ENCODE assay signal across 23 cellular contexts in genomic region chr18:39935598-39935997, GRCh38.
"Had no signal": no experiment of that assay in that cellular context is flagged by ENCODE, and none has a peak within 500 bp of the region (broad histone marks: within the 10 kb centered on the region; RNA-seq: fewer than 3 reads in every experiment).

No MANE protein-coding gene starts in this region.

- H3K36me3 ChIP-seq: colonic mucosa, esophagus squamous epithelium, heart right ventricle, left lung, lower lobe of right lung had no signal

- FAIRE-seq: islet of Langerhans had no signal

- H3K4me1 ChIP-seq: colonic mucosa, esophagus squamous epithelium, heart right ventricle, left lung, lower lobe of right lung had no signal

- H3K27ac ChIP-seq: colonic mucosa, dorsolateral prefrontal cortex, epithelial cell of prostate, esophagus squamous epithelium, heart right ventricle, left lung, lower lobe of right lung had no signal

- H3K9me3 ChIP-seq: colonic mucosa, esophagus squamous epithelium, lower lobe of right lung, mucosa of descending colon had no signal

- H3K27me3 ChIP-seq: colonic mucosa, dorsolateral prefrontal cortex, esophagus squamous epithelium, heart right ventricle, left lung had no signal

- DNase-seq: colonic mucosa; cortex of kidney; dorsolateral prefrontal cortex; effector CD4-positive, alpha-beta T cell; effector memory CD4-positive, alpha-beta T cell; erythroblast; esophagus squamous epithelium; foreskin fibroblast; foreskin melanocyte; glutamatergic neuron; head of caudate nucleus; heart right ventricle; hippocampal formation; left cardiac atrium; left lung; left ventricle myocardium superior; lower lobe of right lung; mesenchymal stem cell; mucosa of descending colon; naive B cell had no signal

- H3K4me3 ChIP-seq: colonic mucosa, dorsolateral prefrontal cortex, esophagus squamous epithelium, heart right ventricle, left lung, lower lobe of right lung, mucosa of descending colon had no signal

- ATAC-seq: esophagus mucosa, heart right ventricle, left cardiac atrium, left lung, left ventricle myocardium superior, lower lobe of right lung, mucosa of descending colon had no signal
